8 cellular contexts compared by ENCODE assay signal in the genomic region with DNA sequence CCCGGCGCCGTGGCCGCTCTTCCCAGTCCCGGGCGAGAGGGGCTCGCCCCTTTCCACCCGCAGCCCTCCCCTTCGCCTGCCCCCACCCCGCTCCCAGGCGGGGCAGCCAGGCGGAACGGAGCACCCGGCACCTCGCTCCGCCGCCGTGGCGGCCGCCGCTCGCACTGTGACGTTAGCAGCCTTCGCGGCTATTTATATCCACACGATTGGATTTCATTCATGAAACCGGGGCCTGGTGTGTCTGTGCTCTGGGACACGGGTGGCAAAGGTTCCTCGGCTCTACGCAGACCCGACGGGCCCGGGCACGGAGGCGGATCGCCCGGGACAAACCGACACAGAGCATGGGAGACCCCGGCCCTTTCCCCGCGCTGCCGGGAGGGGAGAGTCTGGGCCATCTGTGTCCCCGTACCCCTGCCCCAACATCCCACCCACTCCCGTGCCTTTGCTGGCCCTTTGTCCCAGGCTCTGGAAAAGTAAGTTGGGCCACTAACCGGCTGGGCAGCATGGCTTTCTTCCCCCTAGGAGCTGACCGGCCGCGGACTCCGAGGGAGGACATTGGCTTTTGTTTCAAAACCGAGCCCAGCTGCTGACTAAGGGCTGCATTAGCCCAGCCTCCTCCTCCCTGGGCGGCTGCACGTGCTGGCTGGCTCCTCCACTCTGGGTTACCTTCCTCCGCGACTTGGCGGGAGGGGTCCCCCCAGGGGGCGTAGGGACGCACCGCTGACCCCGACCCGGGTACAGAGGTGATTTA. TPM values are rescaled to one million over a fixed set of nuclear protein-coding genes. Genes with fewer than 3 reads are reported as not detected.
DNase-seq lines count a peak whose midpoint lies in the region; ATAC-seq and TF ChIP-seq lines count a peak whose summit lies in the region.

A gene with protein sequence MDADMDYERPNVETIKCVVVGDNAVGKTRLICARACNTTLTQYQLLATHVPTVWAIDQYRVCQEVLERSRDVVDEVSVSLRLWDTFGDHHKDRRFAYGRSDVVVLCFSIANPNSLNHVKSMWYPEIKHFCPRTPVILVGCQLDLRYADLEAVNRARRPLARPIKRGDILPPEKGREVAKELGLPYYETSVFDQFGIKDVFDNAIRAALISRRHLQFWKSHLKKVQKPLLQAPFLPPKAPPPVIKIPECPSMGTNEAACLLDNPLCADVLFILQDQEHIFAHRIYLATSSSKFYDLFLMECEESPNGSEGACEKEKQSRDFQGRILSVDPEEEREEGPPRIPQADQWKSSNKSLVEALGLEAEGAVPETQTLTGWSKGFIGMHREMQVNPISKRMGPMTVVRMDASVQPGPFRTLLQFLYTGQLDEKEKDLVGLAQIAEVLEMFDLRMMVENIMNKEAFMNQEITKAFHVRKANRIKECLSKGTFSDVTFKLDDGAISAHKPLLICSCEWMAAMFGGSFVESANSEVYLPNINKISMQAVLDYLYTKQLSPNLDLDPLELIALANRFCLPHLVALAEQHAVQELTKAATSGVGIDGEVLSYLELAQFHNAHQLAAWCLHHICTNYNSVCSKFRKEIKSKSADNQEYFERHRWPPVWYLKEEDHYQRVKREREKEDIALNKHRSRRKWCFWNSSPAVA (minus strand): TSS at position 27 of the 751 bp plus-strand sequence. CDS start 32,643 bp downstream, outside the sequence.

- peak; percentile 47 for ATAC-seq in GM21737 (IDR thresholded peaks at IDR 0.05; ENCODE audit: unreplicated experiment)
- no peak for ATAC-seq in HG02840 (IDR thresholded peaks at IDR 0.05; ENCODE audit: low FRiP score, unreplicated experiment)

- intact Hi-C loops in dorsolateral prefrontal cortex (cut with DNase I), result loop anchor here in 1 of 2 donors (2.0 kb wide), 1 partner anchor 14 kb away; no protein-coding TSS in a partner anchor
- intact Hi-C loops in spleen (cut with DNase I; ENCODE audit: low total_unique reads), result no loop called here

- H3K27ac ChIP-seq in dorsolateral prefrontal cortex, result peak within 1 kb of the TSS; percentile 93 to 100 (median 99)
- peak within 1 kb of the TSS; percentile 98 for H3K27ac ChIP-seq in layer of hippocampus (ENCODE audit: low read depth, low read length)
- peak within 1 kb of the TSS; percentile 30 to 95 (median 92) for H3K27ac ChIP-seq in spleen

- peaks cover 0 to 46% (median 24%) of the 10 kb centered on the region in 6 donors for H3K4me1 ChIP-seq in spleen

- peak within 1 kb of the TSS; percentile 54 for H3K4me3 ChIP-seq in LNCaP clone FGC (ENCODE audit: low read depth, low read length)
- peak within 1 kb of the TSS; percentile 63 to 95 (median 85) for H3K4me3 ChIP-seq in dorsolateral prefrontal cortex
- peak within 1 kb of the TSS; percentile 54 to 83 (median 62) for H3K4me3 ChIP-seq in spleen

- H3K27me3 ChIP-seq in dorsolateral prefrontal cortex, result no peaks in the 10 kb centered on the region
- H3K27me3 ChIP-seq in layer of hippocampus (ENCODE audit: control insufficient read depth, insufficient read depth, low read length), result no peaks in the 10 kb centered on the region
- peaks cover 0 to 36% (median 0%) of the 10 kb centered on the region in 7 donors for H3K27me3 ChIP-seq in spleen (replicated peaks in 1 of 7)

- H3K36me3 ChIP-seq in spleen, result no peaks in the 10 kb centered on the region

- TF ChIP-seq POLR2A in spleen (IDR thresholded peaks at IDR 0.05), result peak in 2 of 3 donors; percentile 30 to 79

- DNase-seq in EL, result peak; percentile 79
- no peak for DNase-seq in LNCaP clone FGC (ENCODE audit: low read depth)
- DNase-seq in T-helper 2 cell, result peak in 3 of 5 experiments; percentile 1 to 61 (median 6)
- DNase-seq in dorsolateral prefrontal cortex, result peak; percentile 14 to 86 (median 75)
- peak; percentile 91 for DNase-seq in spleen

- TF ChIP-seq CTCF in LNCaP clone FGC (IDR thresholded peaks at IDR 0.05; ENCODE audit: control insufficient read depth, extremely low read depth, insufficient read depth) (no peak), dorsolateral prefrontal cortex (IDR thresholded peaks at IDR 0.05 in 54 of 56, conservative IDR thresholded peaks at IDR 0.05 in 2 of 56; ENCODE audit: low read depth in 1 of 56, partially characterized antibody in 56 of 56) (peak in 7 of 56 donors; percentile 3 to 27 (median 6)), spleen (IDR thresholded peaks at IDR 0.05 in 8 of 11, conservative IDR thresholded peaks at IDR 0.05 in 3 of 11) (no peak)

- H3K9me3 ChIP-seq in spleen, result no peaks in the 10 kb centered on the region

- WGBS in spleen, 5 donors, result 1 to 2% (median 1%) methylated on average over 35 to 60 of the region's 60 CpGs

RNA-seq across cellular contexts. Expression of the gene that starts here (rescaled TPM):
- total RNA-seq in dorsolateral prefrontal cortex, result 10 to 100 TPM in 112 of 120 experiments, 1 to 10 TPM in 8; 6.6 to 36.7 (median 15.0) TPM
- 10 to 100 TPM; 12.1 to 49.2 (median 24.8) TPM for total RNA-seq in spleen
- 10 to 100 TPM in 1 of 3 donors, 1 to 10 TPM in 2; 4.9 to 15.3 (median 4.9) TPM for polyA plus RNA-seq in spleen
